17 cellular contexts compared by ENCODE assay signal in the genomic region with DNA sequence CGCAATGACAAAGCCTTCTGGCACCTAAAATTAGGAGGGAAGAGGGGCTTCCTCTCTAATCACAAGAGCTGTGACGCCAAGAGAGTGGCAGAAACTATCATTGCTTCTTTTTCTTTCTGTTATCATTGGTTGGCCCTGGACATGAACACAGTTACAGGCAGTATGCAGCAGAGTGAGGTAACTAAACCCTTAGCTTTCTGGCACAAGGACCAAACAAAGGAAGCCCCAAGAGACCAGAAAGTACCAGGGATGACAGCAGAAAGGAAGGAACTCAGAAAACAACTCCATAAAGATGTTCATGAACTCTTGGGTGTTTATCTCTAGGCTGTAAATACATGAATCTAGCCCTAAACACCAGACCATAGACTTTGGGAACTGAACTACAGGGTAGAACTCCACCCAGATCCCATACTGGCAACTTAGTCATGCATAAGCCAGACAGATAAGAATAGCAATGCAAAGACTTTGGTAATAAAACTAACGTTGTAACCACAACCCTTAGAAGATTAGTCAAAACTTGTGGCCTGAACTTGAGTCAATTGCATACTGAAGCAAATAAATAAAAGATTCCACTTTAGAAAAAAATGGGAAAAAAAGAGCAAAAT.
DNase-seq lines count a peak whose midpoint lies in the region; ATAC-seq, FAIRE-seq and TF ChIP-seq lines count a peak whose summit lies in the region.
"Had no signal": no experiment of that assay in that cellular context is flagged by ENCODE, and none has a peak within 500 bp of the region (broad histone marks: within the 10 kb centered on the region; RNA-seq: fewer than 3 reads in every experiment).

No MANE protein-coding gene starts in this region.

- H4K20me1 ChIP-seq in GM23248 (ENCODE audit: insufficient read depth): no peaks in the 10 kb centered on the region

- 43 to 49% methylated on average over 3 of the region's 3 CpGs for WGBS in GM23248 (ENCODE audit: low coverage in 1 of 2, low lambda C conversion rate in 2 of 2, missing lambda C conversion rate in 2 of 2), 2 experiments

- no peak for TF ChIP-seq CTCF in retinal pigment epithelial cell (conservative IDR thresholded peaks at IDR 0.05; ENCODE audit: low read depth, low read length)
- TF ChIP-seq CTCF in WERI-Rb-1 (IDR thresholded peaks at IDR 0.05; ENCODE audit: low read depth, low read length): no peak
- no peak for TF ChIP-seq CTCF in GM13977 (IDR thresholded peaks at IDR 0.05; ENCODE audit: extremely low read depth, insufficient read depth, missing control alignments)

- H3K4me2 ChIP-seq in GM23248 (ENCODE audit: unreplicated experiment): peak overlapping the region; percentile 62
- H3K4me2 ChIP-seq: KMS-11 had no signal

- FAIRE-seq in RCC 7860 (lab: Jason Lieb, UNC): peak; percentile 98
- FAIRE-seq: islet of Langerhans had no signal

- peak overlapping the region; percentile 69 for H3K9ac ChIP-seq in GM23248
- H3K9ac ChIP-seq: KMS-11 had no signal

- in situ Hi-C loops in GM23248 (cut with MboI) (no loop called here), GM13977 (cut with MboI; ENCODE audit: low pct_unique_long_range_greater_than_20kb, low sequenced_read_pairs, unreplicated experiment) (no loop called here)

- H3K36me3 ChIP-seq in GM23248 (ENCODE audit: low read depth) (no peaks in the 10 kb centered on the region), WERI-Rb-1 (no peaks in the 10 kb centered on the region)
- H3K36me3 ChIP-seq: esophagus muscularis mucosa, tibial nerve had no signal

- no peaks in the 10 kb centered on the region for H3K9me2 ChIP-seq in GM23248 (ENCODE audit: insufficient read depth)

- peak overlapping the region; percentile 20 for H3K4me3 ChIP-seq in GM23248
- H3K4me3 ChIP-seq in retinal pigment epithelial cell (ENCODE audit: low read length): no peak overlapping the region
- no peak overlapping the region for H3K4me3 ChIP-seq in WERI-Rb-1 (ENCODE audit: low read depth, low read length)
- H3K4me3 ChIP-seq: esophagus muscularis mucosa, tibial nerve had no signal

- no peaks in the 10 kb centered on the region for H3K79me2 ChIP-seq in GM23248 (ENCODE audit: insufficient read depth)

- H3K27ac ChIP-seq in GM23248: peak overlapping the region; percentile 98
- H3K27ac ChIP-seq in epithelial cell of prostate: no peak overlapping the region
- H3K27ac ChIP-seq in WERI-Rb-1: no peak overlapping the region
- H3K27ac ChIP-seq: esophagus muscularis mucosa, KMS-11, tibial nerve had no signal

- peaks cover 31% of the 10 kb centered on the region for H3K4me1 ChIP-seq in GM23248 (ENCODE audit: insufficient read depth)
- H3K4me1 ChIP-seq: Caco-2, esophagus muscularis mucosa, tibial nerve had no signal

- ATAC-seq in left lobe of liver: no peak
- ATAC-seq: activated T-helper 17 cell treated with anti-CD3 and anti-CD28 coated beads, Interleukin-2, amount 50 U/mL, for 72 hours; natural killer cell had no signal

- DNase-seq in GM23248 (peak; percentile 87), RCC 7860 (ENCODE audit: low spot score) (peak; percentile 88), epithelial cell of prostate (ENCODE audit: low read depth, low spot score) (peak; percentile 37), retinal pigment epithelial cell (ENCODE audit: low read depth) (peak; percentile 43), WERI-Rb-1 (no peak), GM13977 (ENCODE audit: low spot score) (no peak), DMS79 (lab: John Stamatoyannopoulos, UW) (no peak), left lobe of liver (ENCODE audit: low spot score) (no peak)
- DNase-seq: Caco-2; central memory CD4-positive, alpha-beta T cell; natural killer cell; NCI-H2081 had no signal

- H2AFZ ChIP-seq in GM23248: peak overlapping the region; percentile 63

- H3K9me3 ChIP-seq in GM23248 (ENCODE audit: low read depth) (no peaks in the 10 kb centered on the region), WERI-Rb-1 (ENCODE audit: severe bottlenecking) (no peaks in the 10 kb centered on the region)
- H3K9me3 ChIP-seq: Caco-2, esophagus muscularis mucosa, tibial nerve had no signal

- no peaks in the 10 kb centered on the region for H3K27me3 ChIP-seq in GM23248 (replicated peaks; ENCODE audit: insufficient read depth)
- H3K27me3 ChIP-seq in WERI-Rb-1 (ENCODE audit: insufficient read depth, low read depth, severe bottlenecking): no peaks in the 10 kb centered on the region
- H3K27me3 ChIP-seq: esophagus muscularis mucosa, tibial nerve had no signal

- peaks cover 32% of the 10 kb centered on the region for H3F3A ChIP-seq in GM23248 (ENCODE audit: insufficient read depth)

Comparison
In these comparisons a context has a peak if more than half of its experiments do, and no peak if none do; other contexts are left out.
1. DNase-seq: peak in GM23248 (single experiment), RCC 7860 (single experiment), epithelial cell of prostate (single experiment) and retinal pigment epithelial cell (single experiment); none in WERI-Rb-1 (single experiment), GM13977 (single experiment), DMS79 (single experiment) and left lobe of liver (single experiment).